ENCODE assay signal across 8 cellular contexts in the genomic region with DNA sequence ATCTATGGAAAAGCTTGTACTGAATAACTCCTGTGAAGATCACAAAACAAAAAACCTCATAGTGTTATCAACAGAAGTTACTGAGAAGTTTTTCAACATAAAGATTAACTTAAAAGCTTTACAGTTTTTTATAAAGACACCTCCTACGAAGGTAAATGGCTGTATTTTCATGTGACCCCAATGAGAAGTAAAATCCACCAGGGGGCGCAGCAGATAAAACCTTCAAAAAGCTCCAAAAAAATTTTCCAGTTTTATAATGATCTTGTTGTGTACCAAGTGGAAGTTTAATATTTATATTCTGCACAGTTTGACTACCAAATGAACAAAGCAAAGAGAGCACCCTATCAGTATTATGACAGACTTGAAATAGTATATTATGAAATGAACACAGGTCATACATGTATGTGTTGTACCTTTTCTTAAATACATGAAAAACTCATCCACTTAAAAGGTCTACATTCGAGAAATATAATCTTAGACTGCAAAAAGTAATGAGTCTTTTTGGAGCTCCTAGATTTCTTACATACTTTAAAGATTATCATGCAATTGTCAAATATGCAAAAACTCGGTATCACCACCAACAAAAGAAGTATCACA. TPM values are rescaled to one million over a fixed set of nuclear protein-coding genes. Genes with fewer than 3 reads are reported as not detected.
DNase-seq lines count a peak whose midpoint lies in the region; ATAC-seq and TF ChIP-seq lines count a peak whose summit lies in the region.

No MANE protein-coding gene starts in this region.

- H3K27me3 Mint-ChIP-seq in natural killer cell (ENCODE audit: low read depth in 2 of 2), result no peaks in the 10 kb centered on the region
- no peaks in the 10 kb centered on the region for H3K27me3 Mint-ChIP-seq in natural killer cell treated with Interleukin-12 subunit alpha and Interleukin-12 subunit beta and Interleukin-15 and Interleukin-18, amount 100 ng/mL, for 72 hours

- no peak overlapping the region for H2AFZ ChIP-seq in PC-9

- no peaks in the 10 kb centered on the region for H3K9me3 Mint-ChIP-seq in natural killer cell
- no peaks in the 10 kb centered on the region for H3K9me3 Mint-ChIP-seq in natural killer cell treated with Interleukin-12 subunit alpha and Interleukin-12 subunit beta and Interleukin-15 and Interleukin-18, amount 100 ng/mL, for 72 hours

- peaks cover 4% of the 10 kb centered on the region; the same call in 1 of the 2 replicates for H3K36me3 ChIP-seq in PC-9 (ENCODE audit: low read depth)

- H3K4me3 ChIP-seq in PC-9 (no peak overlapping the region), cardiac fibroblast (replicated peaks in 1 of 2; ENCODE audit: low read depth in 2 of 2, low read length in 2 of 2) (no peak overlapping the region)

- intact Hi-C loops in natural killer cell (cut with micrococcal nuclease), result loop anchor here (1.0 to 10.0 kb wide), 3 partner anchors 55 to 249 kb away; no protein-coding TSS in a partner anchor
- intact Hi-C loops in PC-9 (cut with micrococcal nuclease; ENCODE audit: unreplicated experiment), result no loop called here

- no peaks in the 10 kb centered on the region for H3K9me3 ChIP-seq in PC-9 (ENCODE audit: insufficient read depth, low read depth)

- H4K20me1 ChIP-seq in PC-9 (ENCODE audit: insufficient read depth), result 0 out of 2 replicates have a peak, but pooled peaks cover 3% of the 10 kb centered on the region

- no TSS peak for BruUV-seq in PC-9 (replicated peaks; lab: Mats Ljungman, UMichigan)

- H3K4me2 ChIP-seq in PC-9, result no peak overlapping the region

- DNase-seq in natural killer cell, result no peak
- DNase-seq in natural killer cell treated with Interleukin-12 subunit alpha and Interleukin-12 subunit beta and Interleukin-15 and Interleukin-18, amount 100 ng/mL, for 72 hours (ENCODE audit: low spot score), result no peak
- DNase-seq in PC-9, result no peak
- peak; percentile 73 to 80 for DNase-seq in cardiac fibroblast (ENCODE audit: low read depth in 2 of 2)
- peak; percentile 37 to 78 for DNase-seq in lung microvascular endothelial cell (ENCODE audit: low read depth in 2 of 2)
- DNase-seq in omental fat pad (ENCODE audit: low spot score), result no peak
- no peak for DNase-seq in ureter (ENCODE audit: low spot score)

- H3K4me1 ChIP-seq in PC-9 (replicated peaks; ENCODE audit: insufficient read depth), result peaks cover 27% of the 10 kb centered on the region

- H3K27me3 ChIP-seq in PC-9 (ENCODE audit: insufficient read depth, low read depth), result no peaks in the 10 kb centered on the region

- peaks cover 85% of the 10 kb centered on the region for H3K79me2 ChIP-seq in PC-9 (ENCODE audit: low read depth)

- TF ChIP-seq CTCF in natural killer cell (IDR thresholded peaks at IDR 0.05) (peak; percentile 65), PC-9 (conservative IDR thresholded peaks at IDR 0.05) (peak; percentile 73), cardiac fibroblast (IDR thresholded peaks at IDR 0.05; ENCODE audit: low read depth, low read length) (peak; percentile 70), omental fat pad (IDR thresholded peaks at IDR 0.05) (no peak)

- no peaks in the 10 kb centered on the region for H3K36me3 Mint-ChIP-seq in natural killer cell
- no peaks in the 10 kb centered on the region for H3K36me3 Mint-ChIP-seq in natural killer cell treated with Interleukin-12 subunit alpha and Interleukin-12 subunit beta and Interleukin-15 and Interleukin-18, amount 100 ng/mL, for 72 hours

- H3K4me1 Mint-ChIP-seq in natural killer cell, result peaks cover 53 to 57% of the 10 kb centered on the region in 2 donors
- H3K4me1 Mint-ChIP-seq in natural killer cell treated with Interleukin-12 subunit alpha and Interleukin-12 subunit beta and Interleukin-15 and Interleukin-18, amount 100 ng/mL, for 72 hours (ENCODE audit: low read depth in 2 of 2), result peaks cover 29 to 55% of the 10 kb centered on the region in 2 donors

- POLR2A ChIA-PET in PC-9 (lab: Charles Lee; ENCODE audit: unreplicated experiment), result interaction anchor here (0.5 to 0.7 kb wide), 2 partner anchors 56 to 133 kb away, joined by 4 to 6 read pairs; a partner anchor contains a TSS

- no peak overlapping the region for H3K27ac ChIP-seq in PC-9

- H3K4me3 Mint-ChIP-seq in natural killer cell, result no peak overlapping the region
- no peak overlapping the region for H3K4me3 Mint-ChIP-seq in natural killer cell treated with Interleukin-12 subunit alpha and Interleukin-12 subunit beta and Interleukin-15 and Interleukin-18, amount 100 ng/mL, for 72 hours

- no peaks in the 10 kb centered on the region for H3K9me2 ChIP-seq in PC-9 (ENCODE audit: insufficient read depth)

- CTCF ChIA-PET in PC-9 (lab: Charles Lee), result interaction anchor here (0.9 kb wide), 1 partner anchor 74 kb away, joined by 3 read pairs; no protein-coding TSS in a partner anchor

- peaks cover 33% of the 10 kb centered on the region for H3F3A ChIP-seq in PC-9 (ENCODE audit: insufficient read depth, low read depth)

- ATAC-seq in natural killer cell (peak in 2 of 3 donors; percentile 24 to 57), HG02763 (IDR thresholded peaks at IDR 0.05; ENCODE audit: unreplicated experiment) (no peak), omental fat pad (ENCODE audit: low FRiP score) (no peak)
- no peak for ATAC-seq in natural killer cell treated with Interleukin-12 subunit alpha and Interleukin-12 subunit beta and Interleukin-15 and Interleukin-18, amount 100 ng/mL, for 72 hours

- H3K27ac Mint-ChIP-seq in natural killer cell, result peak overlapping the region; percentile 62 to 82
- peak overlapping the region in 1 of 2 donors; percentile 8 for H3K27ac Mint-ChIP-seq in natural killer cell treated with Interleukin-12 subunit alpha and Interleukin-12 subunit beta and Interleukin-15 and Interleukin-18, amount 100 ng/mL, for 72 hours

RNA-seq across cellular contexts. Expression of a gene that starts 38.5 kb away (rescaled TPM):
- total RNA-seq in natural killer cell (10 to 100 TPM; 19.4 to 25.1 (median 25.0) TPM), PC-9 (2021) (11.2 and 17.8 TPM in 2 replicates), lung microvascular endothelial cell (8.9 and 13.3 TPM in 2 replicates), omental fat pad (10 to 100 TPM; 13.4 to 65.9 (median 21.9) TPM), ureter (21.4 TPM)
- 10 to 100 TPM; 21.1 to 33.3 TPM for total RNA-seq in natural killer cell treated with Interleukin-12 subunit alpha and Interleukin-12 subunit beta and Interleukin-15 and Interleukin-18, amount 100 ng/mL, for 72 hours

RNA-seq across cellular contexts. Expression of a gene that starts 56.1 kb away (rescaled TPM):
- total RNA-seq in natural killer cell (10 to 100 TPM; 77.8 to 86.2 (median 79.9) TPM), PC-9 (2021) (58.8 and 67.5 TPM in 2 replicates), lung microvascular endothelial cell (15.7 and 18.3 TPM in 2 replicates), omental fat pad (10 to 100 TPM; 34.0 to 44.9 (median 39.9) TPM), ureter (57.7 TPM)
- 10 to 100 TPM; 85.9 to 90.7 TPM for total RNA-seq in natural killer cell treated with Interleukin-12 subunit alpha and Interleukin-12 subunit beta and Interleukin-15 and Interleukin-18, amount 100 ng/mL, for 72 hours

Comparison
In these comparisons a context has a peak if more than half of its experiments do, and no peak if none do; other contexts are left out.
1. ATAC-seq: peak in natural killer cell (2 of 3); none in natural killer cell treated with Interleukin-12 subunit alpha and Interleukin-12 subunit beta and Interleukin-15 and Interleukin-18, amount 100 ng/mL, for 72 hours (0 of 2), HG02763 (single experiment) and omental fat pad (single experiment).
2. DNase-seq: peak in cardiac fibroblast (2 of 2) and lung microvascular endothelial cell (2 of 2); none in natural killer cell (single experiment), natural killer cell treated with Interleukin-12 subunit alpha and Interleukin-12 subunit beta and Interleukin-15 and Interleukin-18, amount 100 ng/mL, for 72 hours (single experiment), PC-9 (0 of 2), omental fat pad (single experiment) and ureter (single experiment).
3. CTCF ChIP-seq: peak in natural killer cell (single experiment), PC-9 (single experiment) and cardiac fibroblast (single experiment); none in omental fat pad (0 of 3).